ENCODE assay signal across 10 cellular contexts in the genomic region with DNA sequence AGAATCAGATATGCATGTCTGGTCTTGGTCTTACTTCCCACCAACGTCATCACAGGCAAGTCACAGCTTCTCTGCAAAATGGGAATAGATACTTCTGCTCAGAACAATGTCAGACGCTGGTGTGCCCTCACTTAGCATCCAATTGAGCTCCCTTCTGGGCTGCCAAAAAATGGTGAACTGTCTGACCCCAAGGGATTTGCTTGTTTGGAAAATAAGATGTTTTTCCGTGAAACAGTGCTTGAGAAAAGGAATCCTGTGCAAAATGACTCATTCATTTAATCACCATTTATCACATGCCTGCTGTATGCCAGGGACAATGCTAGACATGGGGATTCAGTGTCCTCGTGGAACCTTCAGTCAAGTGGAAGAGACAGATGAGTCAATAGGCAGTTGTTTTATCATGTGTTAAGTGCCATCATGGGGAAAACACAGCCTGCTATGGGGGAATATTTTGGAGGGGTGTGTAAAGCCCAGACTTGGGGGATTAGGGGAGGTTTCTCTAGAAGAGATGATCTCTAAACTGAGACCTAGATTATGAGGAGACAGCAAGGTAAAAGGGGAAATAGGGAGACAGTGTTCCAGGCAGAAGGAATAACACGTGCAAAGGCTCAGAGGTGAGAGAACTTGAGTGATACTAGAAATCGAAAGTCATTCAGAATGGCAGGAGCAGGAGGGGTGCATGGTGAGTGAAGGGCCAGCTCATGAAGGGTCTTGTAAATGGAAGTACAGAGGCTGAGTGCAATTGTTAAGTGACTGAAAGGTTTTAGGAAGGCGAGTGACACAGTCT. TPM values are rescaled to one million over a fixed set of nuclear protein-coding genes. Genes with fewer than 3 reads are reported as not detected.
DNase-seq lines count a peak whose midpoint lies in the region; ATAC-seq and TF ChIP-seq lines count a peak whose summit lies in the region.
"Had no signal": no experiment of that assay in that cellular context is flagged by ENCODE, and none has a peak within 500 bp of the region (broad histone marks: within the 10 kb centered on the region; RNA-seq: fewer than 3 reads in every experiment).

No MANE protein-coding gene starts in this region.

- H3K27ac Mint-ChIP-seq in activated naive CD4-positive, alpha-beta T cell treated with anti-CD3 and anti-CD28 coated beads, Interleukin-2, amount 50 U/mL, for 24 hours = peak overlapping the region; percentile 4
- H3K27ac Mint-ChIP-seq in activated naive CD4-positive, alpha-beta T cell treated with anti-CD3 and anti-CD28 coated beads, Interleukin-2, amount 10 ng/mL, durations not matched to agents 7 days and 5 days = no peak overlapping the region

- no peaks in the 10 kb centered on the region for H3K9me3 Mint-ChIP-seq in activated naive CD4-positive, alpha-beta T cell treated with anti-CD3 and anti-CD28 coated beads, Interleukin-2, amount 50 U/mL, for 24 hours
- H3K9me3 Mint-ChIP-seq in activated naive CD4-positive, alpha-beta T cell treated with anti-CD3 and anti-CD28 coated beads, Interleukin-2, amount 10 ng/mL, durations not matched to agents 7 days and 5 days = no peaks in the 10 kb centered on the region

- DNase-seq in activated naive CD4-positive, alpha-beta T cell treated with anti-CD3 and anti-CD28 coated beads, Interleukin-2, amount 10 ng/mL, durations not matched to agents 7 days and 5 days = no peak
- peak; percentile 30 for DNase-seq in RKO (ENCODE audit: low spot score)
- peak; percentile 82 to 84 for DNase-seq in foreskin keratinocyte
- no peak for DNase-seq in GM13976 (ENCODE audit: low spot score)
- no peak for DNase-seq in NCI-H446 (lab: John Stamatoyannopoulos, UW)
- DNase-seq: effector memory CD4-positive, alpha-beta T cell had no signal

- H3K27ac ChIP-seq in foreskin keratinocyte (peak overlapping the region; percentile 92), temporal lobe (ENCODE audit: low read depth, low read length) (peak overlapping the region; percentile 67)

- no peak for TF ChIP-seq CTCF in foreskin keratinocyte (conservative IDR thresholded peaks at IDR 0.05)
- TF ChIP-seq CTCF in GM13976 (IDR thresholded peaks at IDR 0.05; ENCODE audit: borderline replicate concordance, control extremely low read depth, extremely low read depth, insufficient read depth, missing control alignments) = no peak

- no peak overlapping the region for H3K4me3 Mint-ChIP-seq in activated naive CD4-positive, alpha-beta T cell treated with anti-CD3 and anti-CD28 coated beads, Interleukin-2, amount 50 U/mL, for 24 hours
- no peak overlapping the region for H3K4me3 Mint-ChIP-seq in activated naive CD4-positive, alpha-beta T cell treated with anti-CD3 and anti-CD28 coated beads, Interleukin-2, amount 10 ng/mL, durations not matched to agents 7 days and 5 days

- H3K27me3 Mint-ChIP-seq in activated naive CD4-positive, alpha-beta T cell treated with anti-CD3 and anti-CD28 coated beads, Interleukin-2, amount 50 U/mL, for 24 hours = peaks cover 16% of the 10 kb centered on the region
- peaks cover 28% of the 10 kb centered on the region for H3K27me3 Mint-ChIP-seq in activated naive CD4-positive, alpha-beta T cell treated with anti-CD3 and anti-CD28 coated beads, Interleukin-2, amount 10 ng/mL, durations not matched to agents 7 days and 5 days

- H3K4me1 ChIP-seq in foreskin keratinocyte = peaks cover 41% of the 10 kb centered on the region

- peaks cover 20% of the 10 kb centered on the region for H3K4me1 Mint-ChIP-seq in activated naive CD4-positive, alpha-beta T cell treated with anti-CD3 and anti-CD28 coated beads, Interleukin-2, amount 50 U/mL, for 24 hours
- H3K4me1 Mint-ChIP-seq in activated naive CD4-positive, alpha-beta T cell treated with anti-CD3 and anti-CD28 coated beads, Interleukin-2, amount 10 ng/mL, durations not matched to agents 7 days and 5 days = peaks cover 28% of the 10 kb centered on the region

- CTCF ChIA-PET in activated naive CD4-positive, alpha-beta T cell treated with anti-CD3 and anti-CD28 coated beads, Interleukin-2, amount 10 ng/mL, durations not matched to agents 7 days and 5 days (lab: Charles Lee) = interaction anchor here (0.9 to 1.1 kb wide), 2 partner anchors 8 to 279 kb away, joined by 3 to 4 read pairs; no protein-coding TSS in a partner anchor

- H3K27me3 ChIP-seq in foreskin keratinocyte = no peaks in the 10 kb centered on the region

- no peaks in the 10 kb centered on the region for H3K36me3 Mint-ChIP-seq in activated naive CD4-positive, alpha-beta T cell treated with anti-CD3 and anti-CD28 coated beads, Interleukin-2, amount 50 U/mL, for 24 hours
- no peaks in the 10 kb centered on the region for H3K36me3 Mint-ChIP-seq in activated naive CD4-positive, alpha-beta T cell treated with anti-CD3 and anti-CD28 coated beads, Interleukin-2, amount 10 ng/mL, durations not matched to agents 7 days and 5 days

- ATAC-seq in foreskin keratinocyte (peak; percentile 69), HG02759 (IDR thresholded peaks at IDR 0.05; ENCODE audit: unreplicated experiment) (no peak)

- in situ Hi-C loops in GM13976 (cut with MboI; ENCODE audit: low sequenced_read_pairs, unreplicated experiment) = no loop called here

RNA-seq across cellular contexts. Expression of gene NIPAL4, which starts 3.8 kb away (rescaled TPM):
- total RNA-seq in foreskin keratinocyte (5.6 and 13.0 TPM in 2 replicates), temporal lobe (not detected)
- 4.7 and 8.6 TPM in 2 replicates for polyA plus RNA-seq in foreskin keratinocyte
- total RNA-seq: pulmonary artery endothelial cell had no signal

Comparison
In these comparisons a context has a peak if more than half of its experiments do, and no peak if none do; other contexts are left out.
1. DNase-seq: peak in RKO (single experiment) and foreskin keratinocyte (2 of 2); none in activated naive CD4-positive, alpha-beta T cell treated with anti-CD3 and anti-CD28 coated beads, Interleukin-2, amount 10 ng/mL, durations not matched to agents 7 days and 5 days (single experiment), GM13976 (single experiment) and NCI-H446 (0 of 2).